ENCODE assay signal across 19 cellular contexts in the genomic region with DNA sequence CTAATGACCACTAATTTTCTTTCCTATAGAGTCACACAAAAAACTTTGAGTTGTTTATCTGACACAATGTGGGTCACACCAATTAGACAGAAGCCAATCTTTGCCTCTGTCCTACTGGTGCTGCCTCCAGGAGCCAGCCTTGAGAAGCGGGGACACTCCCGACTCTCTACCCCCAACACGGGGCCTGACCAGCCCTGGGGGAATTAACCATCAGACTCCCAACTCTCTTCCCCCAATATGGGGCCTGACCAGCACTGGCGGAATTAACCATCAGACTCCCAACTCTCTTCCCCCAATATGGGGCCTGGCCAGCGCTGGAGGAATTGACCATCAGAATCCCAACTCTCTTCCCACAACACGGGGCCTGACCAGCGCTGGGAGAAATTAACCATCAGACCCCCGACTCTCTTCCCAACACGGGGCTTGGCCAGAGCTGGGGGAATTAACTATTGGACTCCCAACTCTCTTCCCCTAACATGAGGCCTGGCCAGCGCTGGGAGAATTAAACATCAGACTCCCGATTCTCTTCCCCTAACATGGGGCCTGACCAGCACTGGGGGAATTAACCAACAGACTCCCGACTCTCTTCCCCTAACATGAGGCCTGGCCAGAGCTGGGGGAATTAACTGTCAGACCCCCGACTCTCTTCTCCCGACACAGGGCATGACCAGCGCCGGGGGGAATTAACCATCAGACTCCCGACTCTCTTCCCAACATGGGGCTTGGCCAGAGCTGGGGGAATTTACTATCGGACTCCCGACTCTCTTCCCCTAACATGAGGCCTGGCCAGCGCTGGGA. TPM values are rescaled to one million over a fixed set of nuclear protein-coding genes. Genes with fewer than 3 reads are reported as not detected.
DNase-seq lines count a peak whose midpoint lies in the region; ATAC-seq lines count a peak whose summit lies in the region.
"Had no signal": no experiment of that assay in that cellular context is flagged by ENCODE, and none has a peak within 500 bp of the region (broad histone marks: within the 10 kb centered on the region; RNA-seq: fewer than 3 reads in every experiment).

No MANE protein-coding gene starts in this region.

- no peaks in the 10 kb centered on the region for H3K9me3 Mint-ChIP-seq in activated T-cell treated with anti-CD3 and anti-CD28 coated beads, Interleukin-2, amount 50 U/mL, for 24 hours
- no peaks in the 10 kb centered on the region for H3K9me3 Mint-ChIP-seq in activated CD4-positive, alpha-beta memory T cell treated with anti-CD3 and anti-CD28 coated beads for 36 hours
- H3K9me3 Mint-ChIP-seq in stimulated activated effector memory CD8-positive, alpha-beta T cell treated with anti-CD3 and anti-CD28 coated beads, Interleukin-12 subunit alpha, Interleukin-12 subunit beta, amount 100 ng/mL, for 72 hours, result no peaks in the 10 kb centered on the region
- H3K9me3 Mint-ChIP-seq: activated B cell treated with CpG ODN at 0.5 μM for 24 hours, nephron had no signal

- POLR2A ChIA-PET in activated CD4-positive, alpha-beta memory T cell treated with anti-CD3 and anti-CD28 coated beads for 36 hours (lab: Charles Lee), result interaction anchor here (0.6 to 1.3 kb wide), 2 partner anchors 12 to 199 kb away, joined by 3 to 7 read pairs; a partner anchor contains a TSS

- no peak for ATAC-seq in stimulated activated effector memory CD8-positive, alpha-beta T cell treated with anti-CD3 and anti-CD28 coated beads, Interleukin-12 subunit alpha, Interleukin-12 subunit beta, amount 100 ng/mL, for 72 hours

- peaks cover 94% of the 10 kb centered on the region for H3K36me3 Mint-ChIP-seq in activated T-cell treated with anti-CD3 and anti-CD28 coated beads, Interleukin-2, amount 50 U/mL, for 24 hours (ENCODE audit: low read depth)
- peaks cover 46% of the 10 kb centered on the region for H3K36me3 Mint-ChIP-seq in activated CD4-positive, alpha-beta memory T cell treated with anti-CD3 and anti-CD28 coated beads for 36 hours
- peaks cover 100% of the 10 kb centered on the region for H3K36me3 Mint-ChIP-seq in stimulated activated effector memory CD8-positive, alpha-beta T cell treated with anti-CD3 and anti-CD28 coated beads, Interleukin-12 subunit alpha, Interleukin-12 subunit beta, amount 100 ng/mL, for 72 hours

- CTCF ChIA-PET in activated CD4-positive, alpha-beta memory T cell treated with anti-CD3 and anti-CD28 coated beads for 36 hours (lab: Charles Lee), result interaction anchor here (1.1 kb wide), 2 partner anchors 9 to 30 kb away, joined by 3 to 4 read pairs; no protein-coding TSS in a partner anchor

- intact Hi-C loops in activated CD4-positive, alpha-beta memory T cell treated with anti-CD3 and anti-CD28 coated beads for 36 hours (cut with micrococcal nuclease), result no loop called here
- intact Hi-C loops in posterior cingulate gyrus (cut with DNase I), result no loop called here

- no peaks in the 10 kb centered on the region for H3K27me3 Mint-ChIP-seq in activated T-cell treated with anti-CD3 and anti-CD28 coated beads, Interleukin-2, amount 50 U/mL, for 24 hours
- H3K27me3 Mint-ChIP-seq in activated CD4-positive, alpha-beta memory T cell treated with anti-CD3 and anti-CD28 coated beads for 36 hours, result no peaks in the 10 kb centered on the region
- H3K27me3 Mint-ChIP-seq: activated B cell treated with CpG ODN at 0.5 μM for 24 hours had no signal

- H3K4me3 Mint-ChIP-seq in activated T-cell treated with anti-CD3 and anti-CD28 coated beads, Interleukin-2, amount 50 U/mL, for 24 hours, result no peak overlapping the region
- no peak overlapping the region for H3K4me3 Mint-ChIP-seq in activated CD4-positive, alpha-beta memory T cell treated with anti-CD3 and anti-CD28 coated beads for 36 hours
- H3K4me3 Mint-ChIP-seq in stimulated activated effector memory CD8-positive, alpha-beta T cell treated with anti-CD3 and anti-CD28 coated beads, Interleukin-12 subunit alpha, Interleukin-12 subunit beta, amount 100 ng/mL, for 72 hours, result peak overlapping the region; percentile 23
- H3K4me3 Mint-ChIP-seq: activated B cell treated with CpG ODN at 0.5 μM for 24 hours, nephron had no signal

- peak overlapping the region; percentile 76 for H3K27ac Mint-ChIP-seq in activated T-cell treated with anti-CD3 and anti-CD28 coated beads, Interleukin-2, amount 50 U/mL, for 24 hours
- peak overlapping the region; percentile 69 for H3K27ac Mint-ChIP-seq in activated CD4-positive, alpha-beta memory T cell treated with anti-CD3 and anti-CD28 coated beads for 36 hours
- H3K27ac Mint-ChIP-seq in stimulated activated effector memory CD8-positive, alpha-beta T cell treated with anti-CD3 and anti-CD28 coated beads, Interleukin-12 subunit alpha, Interleukin-12 subunit beta, amount 100 ng/mL, for 72 hours, result peak overlapping the region; percentile 85
- H3K27ac Mint-ChIP-seq: activated B cell treated with CpG ODN at 0.5 μM for 24 hours, nephron had no signal

- no peak for DNase-seq in activated T-cell treated with anti-CD3 and anti-CD28 coated beads, Interleukin-2, amount 50 U/mL, for 24 hours
- DNase-seq in activated T-cell treated with anti-CD3 and anti-CD28 coated beads, Interleukin-2, amount 50 U/mL, for 48 hours, result no peak
- DNase-seq in activated CD4-positive, alpha-beta memory T cell treated with anti-CD3 and anti-CD28 coated beads for 36 hours, result no peak
- DNase-seq in ecto neural progenitor cell (ENCODE audit: low spot score), result peak; percentile 20
- no peak for DNase-seq in stimulated activated effector memory CD8-positive, alpha-beta T cell treated with anti-CD3 and anti-CD28 coated beads, Interleukin-12 subunit alpha, Interleukin-12 subunit beta, amount 100 ng/mL, for 72 hours (ENCODE audit: low spot score in 2 of 2)
- no peak for DNase-seq in putamen (ENCODE audit: low spot score)
- DNase-seq in posterior cingulate gyrus, result no peak
- no peak for DNase-seq in DMS153 (lab: John Stamatoyannopoulos, UW)
- DNase-seq: activated B cell treated with CpG ODN at 0.5 μM for 24 hours, brain microvascular endothelial cell, cortex of kidney, HCEC 1CT, mammary epithelial cell, NCI-H1436, substantia nigra had no signal

- peaks cover 40% of the 10 kb centered on the region for H3K4me1 Mint-ChIP-seq in activated T-cell treated with anti-CD3 and anti-CD28 coated beads, Interleukin-2, amount 50 U/mL, for 24 hours (ENCODE audit: low read depth)
- H3K4me1 Mint-ChIP-seq in activated CD4-positive, alpha-beta memory T cell treated with anti-CD3 and anti-CD28 coated beads for 36 hours (ENCODE audit: low read depth), result peaks cover 38% of the 10 kb centered on the region
- H3K4me1 Mint-ChIP-seq in stimulated activated effector memory CD8-positive, alpha-beta T cell treated with anti-CD3 and anti-CD28 coated beads, Interleukin-12 subunit alpha, Interleukin-12 subunit beta, amount 100 ng/mL, for 72 hours, result peaks cover 91% of the 10 kb centered on the region
- H3K4me1 Mint-ChIP-seq: activated B cell treated with CpG ODN at 0.5 μM for 24 hours had no signal

RNA-seq across cellular contexts. Expression of a gene that starts 12.5 kb away (rescaled TPM):
- total RNA-seq in activated CD4-positive, alpha-beta memory T cell treated with anti-CD3 and anti-CD28 coated beads for 36 hours, result 10 to 100 TPM; 81.8 to 83.1 TPM
- total RNA-seq: hepatocyte, mammary epithelial cell, MCF 10A, SJSA1 had no signal

RNA-seq across cellular contexts. Expression of a gene that starts 31.0 kb away (rescaled TPM):
- 10 to 100 TPM; 45.5 to 46.6 TPM for total RNA-seq in activated CD4-positive, alpha-beta memory T cell treated with anti-CD3 and anti-CD28 coated beads for 36 hours
